8 cellular contexts compared by ENCODE assay signal in genomic region chr7:76549025-76549854, GRCh38. TPM values are rescaled to one million over a fixed set of nuclear protein-coding genes. Genes with fewer than 3 reads are reported as not detected.
A peak's percentile ranks its signal among the peaks of the same experiment; 100 is the strongest.
DNase-seq lines count a peak whose midpoint lies in the region; ATAC-seq and TF ChIP-seq lines count a peak whose summit lies in the region.
"Not testable (repeated sequence)": the region's sequence is repeated elsewhere in the genome, so short reads cannot be mapped to it uniquely, and the experiment has no call there.

No MANE protein-coding gene starts in this region.

- peaks cover 22 to 36% (median 23%) of the 10 kb centered on the region in 3 donors for H3K4me1 Mint-ChIP-seq in T-cell
- H3K4me1 Mint-ChIP-seq in progenitor cell of endocrine pancreas (ENCODE audit: low read depth), result not testable (repeated sequence)

- POLR2A ChIA-PET in T-cell (lab: Charles Lee), result not testable (repeated sequence)

- H3K9me3 Mint-ChIP-seq in T-cell; progenitor cell of endocrine pancreas (ENCODE audit: low read depth): not testable (repeated sequence)

- peak; percentile 68 for TF ChIP-seq POLR2A in GM15510 (IDR thresholded peaks at IDR 0.05; ENCODE audit: borderline replicate concordance, extremely low read depth, insufficient read length)

- CTCF ChIA-PET in T-cell (lab: Charles Lee), result not testable (repeated sequence)

- not testable (repeated sequence) for H3K36me3 Mint-ChIP-seq in T-cell; progenitor cell of endocrine pancreas (ENCODE audit: insufficient read depth)

- DNase-seq in NCI-H146 (lab: John Stamatoyannopoulos, UW), result peak; percentile 86
- peak; percentile 63 to 86 (median 76) for DNase-seq in T-cell
- DNase-seq in amniotic stem cell (lab: John Stamatoyannopoulos, UW), result peak; percentile 43
- peak; percentile 93 for DNase-seq in left ventricle myocardium superior
- DNase-seq in progenitor cell of endocrine pancreas (ENCODE audit: low spot score, unreplicated experiment), result peak; percentile 73
- peak; percentile 92 for DNase-seq in ureter (ENCODE audit: low spot score)

- ATAC-seq in HG02870 (IDR thresholded peaks at IDR 0.05; ENCODE audit: unreplicated experiment) (peak; percentile 99), T-cell (replicated peaks in 1 of 4) (peak; percentile 97 to 99 (median 98)), left ventricle myocardium superior (peak; percentile 100)

- H3K4me3 Mint-ChIP-seq in T-cell (peak overlapping the region; percentile 86 to 94 (median 93)), progenitor cell of endocrine pancreas (ENCODE audit: low read depth) (peak overlapping the region; percentile 90)

- not testable (repeated sequence) for H3K27me3 Mint-ChIP-seq in T-cell, progenitor cell of endocrine pancreas

- not testable (repeated sequence) for TF ChIP-seq CTCF in progenitor cell of endocrine pancreas (IDR thresholded peaks at IDR 0.05; ENCODE audit: unreplicated experiment)

- H3K27ac Mint-ChIP-seq in T-cell (peak overlapping the region; percentile 88 to 93), progenitor cell of endocrine pancreas (peak overlapping the region; percentile 94)

- intact Hi-C loops in left ventricle myocardium superior (cut with micrococcal nuclease), result not testable (repeated sequence)

RNA-seq across cellular contexts. Expression of gene SPDYE16, which starts 6.1 kb away (rescaled TPM):
- under 1 TPM; 0.33 to 0.96 (median 0.73) TPM for total RNA-seq in T-cell
- not detected for total RNA-seq in left ventricle myocardium superior
- total RNA-seq in progenitor cell of endocrine pancreas, result 0.31 and 0.47 TPM in 2 replicates
- 1.3 TPM for total RNA-seq in ureter

RNA-seq across cellular contexts. Expression of gene UPK3B, which starts 38.9 kb away (rescaled TPM):
- total RNA-seq in T-cell, result 10 to 100 TPM in 1 of 5 donors, 1 to 10 TPM in 4; 4.6 to 10.6 (median 6.1) TPM
- total RNA-seq in left ventricle myocardium superior, result 2.2 TPM
- 1.7 and 4.7 TPM in 2 replicates for total RNA-seq in progenitor cell of endocrine pancreas
- total RNA-seq in ureter, result 111 TPM

Comparison
In these comparisons a context has a peak if more than half of its experiments do, and no peak if none do; other contexts are left out.
1. Peak in every context shown above with its lines: DNase-seq and ATAC-seq.
2. DNase-seq: peak in every context shown above with its lines; median percentile 93 in left ventricle myocardium superior; 92 in ureter; 86 in NCI-H146; 76 in T-cell; 73 in progenitor cell of endocrine pancreas; 43 in amniotic stem cell.